In genomic region chr19:13864513-13865242, GRCh38 we compare ENCODE assay signal across 1 cellular context.
A peak's percentile ranks its signal among the peaks of the same experiment; 100 is the strongest.
TF ChIP-seq lines count a peak whose summit lies in the region.

No MANE protein-coding gene starts in this region.

TF ChIP-seq in H1, 55 proteins besides CTCF, POLR2A, EP300 and RAD21:
- TF ChIP-seq SUZ12 (IDR thresholded peaks at IDR 0.05; ENCODE audit: low read length) (peak; percentile 28; the same call in 1 of the 2 replicates), TAF7 (optimal IDR thresholded peaks at IDR 0.05; ENCODE audit: borderline replicate concordance, low read depth, low read length) (no peak), EZH2 (IDR thresholded peaks at IDR 0.05; ENCODE audit: low read depth, low read length, severe bottlenecking) (peak; percentile 47), CHD2 (IDR thresholded peaks at IDR 0.05; ENCODE audit: low read length) (no peak), CREB1 (IDR thresholded peaks at IDR 0.05) (no peak)
